ENCODE assay signal across 6 cellular contexts in genomic region chr18:78559584-78559983, GRCh38.
"Had no signal": no experiment of that assay in that cellular context is flagged by ENCODE, and none has a peak within 500 bp of the region (broad histone marks: within the 10 kb centered on the region; RNA-seq: fewer than 3 reads in every experiment).

No MANE protein-coding gene starts in this region.

- DNase-seq: H9, HFFc6 had no signal

- H3K27ac ChIP-seq: HL-60 had no signal

- H3K4me2 ChIP-seq: GM23338 had no signal

- H2AFZ ChIP-seq: GM23338 had no signal

- ATAC-seq: GM23338, HCT116, HepG2 had no signal

- H3K4me3 ChIP-seq: GM23338 had no signal
